ENCODE assay signal across 8 cellular contexts in the genomic region with DNA sequence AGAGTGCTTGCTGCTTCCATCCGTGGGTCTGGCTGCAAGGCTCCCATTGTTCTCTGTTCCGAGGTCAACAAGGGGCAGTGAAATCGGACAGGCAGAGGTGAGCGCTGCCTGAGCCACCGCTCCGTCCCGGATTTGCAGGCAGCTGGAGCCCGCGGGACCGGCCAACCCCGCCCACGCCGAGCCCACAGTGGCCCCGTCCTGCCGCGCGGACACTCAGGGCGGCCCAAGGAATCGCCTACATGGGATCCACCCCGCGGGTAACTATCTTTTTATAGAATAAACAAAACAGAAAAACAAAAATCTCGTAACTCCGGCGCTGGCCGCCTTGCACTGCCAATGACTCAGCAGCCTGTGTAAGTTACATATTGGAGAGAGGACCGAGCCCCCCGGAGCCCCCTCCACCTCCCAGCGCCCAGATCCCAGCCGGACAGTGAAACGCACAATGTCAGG. TPM values are rescaled to one million over a fixed set of nuclear protein-coding genes. Genes with fewer than 3 reads are reported as not detected.
DNase-seq lines count a peak whose midpoint lies in the region; ATAC-seq and TF ChIP-seq lines count a peak whose summit lies in the region.

No MANE protein-coding gene starts in this region.

- no peaks in the 10 kb centered on the region for H3K9me3 Mint-ChIP-seq in activated naive CD4-positive, alpha-beta T cell treated with anti-CD3 and anti-CD28 coated beads, Interleukin-2, amount 10 ng/mL, durations not matched to agents 7 days and 5 days
- no peaks in the 10 kb centered on the region for H3K9me3 Mint-ChIP-seq in memory B cell

- peaks cover 50% of the 10 kb centered on the region for H3K36me3 Mint-ChIP-seq in activated naive CD4-positive, alpha-beta T cell treated with anti-CD3 and anti-CD28 coated beads, Interleukin-2, amount 10 ng/mL, durations not matched to agents 7 days and 5 days
- no peaks in the 10 kb centered on the region for H3K36me3 Mint-ChIP-seq in memory B cell

- no peaks in the 10 kb centered on the region for H3K9me3 ChIP-seq in colonic mucosa
- H3K9me3 ChIP-seq in uterus, result no peaks in the 10 kb centered on the region

- H3K36me3 ChIP-seq in colonic mucosa, result no peaks in the 10 kb centered on the region
- no peaks in the 10 kb centered on the region for H3K36me3 ChIP-seq in uterus

- H3K27me3 ChIP-seq in colonic mucosa (peaks cover 9% of the 10 kb centered on the region), uterus (no peaks in the 10 kb centered on the region)

- DNase-seq in activated naive CD4-positive, alpha-beta T cell treated with anti-CD3 and anti-CD28 coated beads, Interleukin-2, amount 10 ng/mL, durations not matched to agents 7 days and 5 days, result no peak
- no peak for DNase-seq in activated naive CD4-positive, alpha-beta T cell (lab: John Stamatoyannopoulos, UW)
- DNase-seq in colonic mucosa (no peak), memory B cell (ENCODE audit: low spot score in 2 of 2) (no peak), uterus (peak in 1 of 2 donors; percentile 39), NCI-H1092 (lab: John Stamatoyannopoulos, UW) (no peak)
- no peak for DNase-seq in activated effector memory CD4-positive, alpha-beta T cell treated with Interleukin-2 at 50 U/mL for 16 hours

- ATAC-seq in memory B cell (ENCODE audit: low read depth) (no peak), HG02885 (IDR thresholded peaks at IDR 0.05; ENCODE audit: poor library complexity, unreplicated experiment) (no peak)

- H3K4me3 Mint-ChIP-seq in activated naive CD4-positive, alpha-beta T cell treated with anti-CD3 and anti-CD28 coated beads, Interleukin-2, amount 10 ng/mL, durations not matched to agents 7 days and 5 days, result peak overlapping the region; percentile 79
- peak overlapping the region; percentile 27 for H3K4me3 Mint-ChIP-seq in memory B cell

- peaks cover 24% of the 10 kb centered on the region for H3K27me3 Mint-ChIP-seq in activated naive CD4-positive, alpha-beta T cell treated with anti-CD3 and anti-CD28 coated beads, Interleukin-2, amount 10 ng/mL, durations not matched to agents 7 days and 5 days
- peaks cover 2% of the 10 kb centered on the region for H3K27me3 Mint-ChIP-seq in memory B cell

- TF ChIP-seq CTCF in colonic mucosa (IDR thresholded peaks at IDR 0.05), result no peak
- no peak for TF ChIP-seq CTCF in uterus (IDR thresholded peaks at IDR 0.05)

- intact Hi-C loops in colonic mucosa (cut with DNase I), result loop anchor here (10.0 kb wide), 1 partner anchor 85 kb away; no protein-coding TSS in a partner anchor
- intact Hi-C loops in uterus (cut with DNase I; ENCODE audit: low total_unique reads), result loop anchor here (10.0 kb wide), 1 partner anchor 75 kb away; a partner anchor contains a TSS

- no peak overlapping the region for H3K27ac Mint-ChIP-seq in activated naive CD4-positive, alpha-beta T cell treated with anti-CD3 and anti-CD28 coated beads, Interleukin-2, amount 10 ng/mL, durations not matched to agents 7 days and 5 days
- H3K27ac Mint-ChIP-seq in memory B cell, result no peak overlapping the region

- H3K9ac ChIP-seq in colonic mucosa (ENCODE audit: low read depth in 2 of 2, low read length in 2 of 2), result no peak overlapping the region

- TF ChIP-seq POLR2A in uterus (IDR thresholded peaks at IDR 0.05), result no peak

- peaks cover 64% of the 10 kb centered on the region for H3K4me1 Mint-ChIP-seq in activated naive CD4-positive, alpha-beta T cell treated with anti-CD3 and anti-CD28 coated beads, Interleukin-2, amount 10 ng/mL, durations not matched to agents 7 days and 5 days
- H3K4me1 Mint-ChIP-seq in memory B cell, result peaks cover 11% of the 10 kb centered on the region

- CTCF ChIA-PET in activated naive CD4-positive, alpha-beta T cell treated with anti-CD3 and anti-CD28 coated beads, Interleukin-2, amount 10 ng/mL, durations not matched to agents 7 days and 5 days (lab: Charles Lee), result no interaction called here

- H3K4me1 ChIP-seq in colonic mucosa (peaks cover 5% of the 10 kb centered on the region), uterus (peaks cover 0 to 14% of the 10 kb centered on the region in 2 donors)

- H3K4me3 ChIP-seq in colonic mucosa (peak overlapping the region; percentile 61), uterus (peak overlapping the region; percentile 24 to 64)

- H3K27ac ChIP-seq in colonic mucosa (no peak overlapping the region), uterus (no peak overlapping the region)

RNA-seq across cellular contexts. Expression of a gene that starts 1.9 kb away (rescaled TPM):
- total RNA-seq in colonic mucosa (10 to 100 TPM in 1 of 2 donors, 1 to 10 TPM in 1; 6.9 to 51.7 TPM), uterus (100 to 1,000 TPM in 1 of 4 donors, 10 to 100 TPM in 3; 17.1 to 122 (median 31.6) TPM)
